22 cellular contexts compared by ENCODE assay signal in genomic region chr6:81233990-81234389, GRCh38.
"Had no signal": no experiment of that assay in that cellular context is flagged by ENCODE, and none has a peak within 500 bp of the region (broad histone marks: within the 10 kb centered on the region; RNA-seq: fewer than 3 reads in every experiment).

No MANE protein-coding gene starts in this region.

- H3K36me3 ChIP-seq: esophagus muscularis mucosa, gastroesophageal sphincter, heart left ventricle, left lung, lower lobe of right lung had no signal

- H3K9me3 ChIP-seq: esophagus muscularis mucosa, gastroesophageal sphincter, heart left ventricle, left lung, lower lobe of right lung, mucosa of descending colon had no signal

- ATAC-seq: foreskin keratinocyte, gastroesophageal sphincter, heart left ventricle, left cardiac atrium, left lung, left ventricle myocardium superior, lower lobe of right lung, mucosa of descending colon had no signal

- H3K4me1 ChIP-seq: esophagus muscularis mucosa, foreskin keratinocyte, left lung, lower lobe of right lung had no signal

- H3K27ac ChIP-seq: coronary artery, dorsolateral prefrontal cortex, esophagus muscularis mucosa, foreskin keratinocyte, gastroesophageal sphincter, heart left ventricle, hepatocyte, left lung, lower lobe of right lung had no signal

- H3K4me3 ChIP-seq: coronary artery, dorsolateral prefrontal cortex, esophagus muscularis mucosa, gastroesophageal sphincter, heart left ventricle, hepatocyte, left lung, lower lobe of right lung, mucosa of descending colon had no signal

- H3K4me2 ChIP-seq: hepatocyte had no signal

- H3K27me3 ChIP-seq: dorsolateral prefrontal cortex, esophagus muscularis mucosa, foreskin keratinocyte, gastroesophageal sphincter, heart left ventricle, hepatocyte, left lung had no signal

- H2AFZ ChIP-seq: hepatocyte had no signal

- FAIRE-seq: endothelial cell of umbilical vein, frontal cortex, keratinocyte had no signal

- H3K79me2 ChIP-seq: hepatocyte had no signal

- DNase-seq: dermis blood vessel endothelial cell; dorsolateral prefrontal cortex; effector CD4-positive, alpha-beta T cell; effector memory CD4-positive, alpha-beta T cell; foreskin keratinocyte; heart left ventricle; hypothalamus; immature natural killer cell; left cardiac atrium; left lung; left ventricle myocardium superior; lower lobe of right lung; mesenchymal stem cell; mucosa of descending colon; naive B cell had no signal
